In genomic region chrX:153887385-153887784, GRCh38 we compare ENCODE assay signal across 26 cellular contexts. TPM values are rescaled to one million over a fixed set of nuclear protein-coding genes. Genes with fewer than 3 reads are reported as not detected.
DNase-seq lines count a peak whose midpoint lies in the region; FAIRE-seq and TF ChIP-seq lines count a peak whose summit lies in the region.
"Had no signal": no experiment of that assay in that cellular context is flagged by ENCODE, and none has a peak within 500 bp of the region (broad histone marks: within the 10 kb centered on the region; RNA-seq: fewer than 3 reads in every experiment).

No MANE protein-coding gene starts in this region.

- H3K4me1 ChIP-seq in endothelial cell of umbilical vein (ENCODE audit: control insufficient read depth, extremely low read depth, insufficient read depth, low read length) (no peaks in the 10 kb centered on the region), neural progenitor cell (peaks cover 6% of the 10 kb centered on the region)
- H3K4me1 ChIP-seq: adrenal gland, upper lobe of right lung had no signal

- peaks cover 25% of the 10 kb centered on the region for H3K9me3 Mint-ChIP-seq in neural progenitor cell
- H3K9me3 Mint-ChIP-seq: activated CD8-positive, alpha-beta T cell treated with anti-CD3 and anti-CD28 coated beads for 36 hours; activated naive CD4-positive, alpha-beta T cell treated with anti-CD3 and anti-CD28 coated beads for 36 hours; stimulated activated memory B cell treated with anti-CD40 and anti-IgM and Interleukin-4, amounts not matched to agents 10 μg/mL and 1 μg/mL and 100 μg/mL, for 72 hours had no signal

- no peak for TF ChIP-seq POLR2A in endothelial cell of umbilical vein (IDR thresholded peaks at IDR 0.05; ENCODE audit: low read depth, low read length)

- H2AFZ ChIP-seq in endothelial cell of umbilical vein (ENCODE audit: low read depth, low read length): no peak overlapping the region
- no peak overlapping the region for H2AFZ ChIP-seq in neural progenitor cell (replicated peaks)

- H4K20me1 ChIP-seq in endothelial cell of umbilical vein (replicated peaks; ENCODE audit: control insufficient read depth, extremely low read depth, insufficient read depth, low read length) (no peaks in the 10 kb centered on the region), neural progenitor cell (ENCODE audit: low read depth) (no peaks in the 10 kb centered on the region)

- CTCF ChIA-PET in endothelial cell of umbilical vein (lab: Charles Lee): no interaction called here

- H3K9me1 ChIP-seq in endothelial cell of umbilical vein (replicated peaks; ENCODE audit: control insufficient read depth, extremely low read depth, insufficient read depth, low read length): no peaks in the 10 kb centered on the region

- DNase-seq in M059J (ENCODE audit: low read depth) (peak; percentile 80), endothelial cell of umbilical vein (ENCODE audit: low read depth, low spot score) (no peak), neural progenitor cell (ENCODE audit: low spot score) (no peak), hippocampal formation (lab: John Stamatoyannopoulos, UW) (no peak)
- DNase-seq in activated CD8-positive, alpha-beta memory T cell treated with anti-CD3 and anti-CD28 coated beads for 24 hours: no peak
- DNase-seq: activated CD4-positive, alpha-beta T cell treated with anti-CD3 and anti-CD28 coated beads for 1 hour; activated CD8-positive, alpha-beta T cell treated with anti-CD3 and anti-CD28 coated beads for 36 hours; activated naive CD4-positive, alpha-beta T cell treated with anti-CD3 and anti-CD28 coated beads for 36 hours; adrenal gland; body of pancreas; C1 segment of cervical spinal cord; DMS153; dorsolateral prefrontal cortex; left cardiac atrium; NCI-H1417; NCI-H2029 treated with DMSO at 0.1 percent for 48 hours; NCI-H526 treated with DMSO at 0.1 percent for 48 hours; Right ventricle myocardium superior; substantia nigra; upper lobe of right lung had no signal

- H3K4me2 ChIP-seq in endothelial cell of umbilical vein (ENCODE audit: insufficient read depth, low read length) (no peak overlapping the region), neural progenitor cell (no peak overlapping the region)

- H3K9ac ChIP-seq in endothelial cell of umbilical vein (replicated peaks; ENCODE audit: extremely low read depth, insufficient read depth, low read length): no peak overlapping the region
- no peak overlapping the region for H3K9ac ChIP-seq in neural progenitor cell

- peaks cover 2% of the 10 kb centered on the region for H3K36me3 Mint-ChIP-seq in neural progenitor cell
- H3K36me3 Mint-ChIP-seq: stimulated activated memory B cell treated with anti-CD40 and anti-IgM and Interleukin-4, amounts not matched to agents 10 μg/mL and 1 μg/mL and 100 μg/mL, for 72 hours had no signal

- FAIRE-seq in endothelial cell of umbilical vein (lab: Jason Lieb, UNC): no peak
- FAIRE-seq: frontal cortex had no signal

- no peak overlapping the region for H3K27ac Mint-ChIP-seq in neural progenitor cell
- H3K27ac Mint-ChIP-seq: activated CD8-positive, alpha-beta T cell treated with anti-CD3 and anti-CD28 coated beads for 36 hours; activated naive CD4-positive, alpha-beta T cell treated with anti-CD3 and anti-CD28 coated beads for 36 hours; stimulated activated memory B cell treated with anti-CD40 and anti-IgM and Interleukin-4, amounts not matched to agents 10 μg/mL and 1 μg/mL and 100 μg/mL, for 72 hours had no signal

- no peak overlapping the region for H3K27ac ChIP-seq in endothelial cell of umbilical vein (ENCODE audit: insufficient read depth, low read depth, low read length)
- H3K27ac ChIP-seq in neural progenitor cell: no peak overlapping the region
- H3K27ac ChIP-seq: adrenal gland, body of pancreas, skin epidermis, upper lobe of right lung had no signal

- no peaks in the 10 kb centered on the region for H3K79me2 ChIP-seq in endothelial cell of umbilical vein (ENCODE audit: control insufficient read depth, insufficient read depth, low read length)
- H3K79me2 ChIP-seq in neural progenitor cell (ENCODE audit: low read depth): no peaks in the 10 kb centered on the region

- peaks cover 23% of the 10 kb centered on the region for H3K27me3 Mint-ChIP-seq in neural progenitor cell (ENCODE audit: insufficient read depth, low read depth)
- H3K27me3 Mint-ChIP-seq: stimulated activated memory B cell treated with anti-CD40 and anti-IgM and Interleukin-4, amounts not matched to agents 10 μg/mL and 1 μg/mL and 100 μg/mL, for 72 hours had no signal

- intact Hi-C loops in endothelial cell of umbilical vein (cut with micrococcal nuclease): loop anchor here (10.0 kb wide), 1 partner anchor 73 kb away; no protein-coding TSS in a partner anchor

- TF ChIP-seq CTCF in endothelial cell of umbilical vein (IDR thresholded peaks at IDR 0.05; ENCODE audit: extremely low read depth in 1 of 2, insufficient read depth in 1 of 2, low read depth in 1 of 2, low read length in 2 of 2): no peak
- TF ChIP-seq CTCF in neural progenitor cell (IDR thresholded peaks at IDR 0.05): no peak

- POLR2A ChIA-PET in endothelial cell of umbilical vein (lab: Charles Lee): no interaction called here

- H3K4me3 ChIP-seq in endothelial cell of umbilical vein (replicated peaks in 1 of 3; ENCODE audit: insufficient read depth in 1 of 3, low read depth in 1 of 3, low read length in 3 of 3): no peak overlapping the region
- H3K4me3 ChIP-seq in neural progenitor cell: no peak overlapping the region
- H3K4me3 ChIP-seq: adrenal gland, body of pancreas, HAP-1, skin epidermis, upper lobe of right lung had no signal

- BruUV-seq in endothelial cell of umbilical vein (replicated peaks; lab: Mats Ljungman, UMichigan): no TSS peak

- peak overlapping the region; percentile 18 for H3K4me3 Mint-ChIP-seq in neural progenitor cell
- H3K4me3 Mint-ChIP-seq: activated CD8-positive, alpha-beta T cell treated with anti-CD3 and anti-CD28 coated beads for 36 hours; activated naive CD4-positive, alpha-beta T cell treated with anti-CD3 and anti-CD28 coated beads for 36 hours had no signal

- dilution Hi-C loops in endothelial cell of umbilical vein (cut with MboI; ENCODE audit: extremely low pct_ligation_motif_present, low sequenced_read_pairs): no loop called here

- H3K9me3 ChIP-seq in endothelial cell of umbilical vein (replicated peaks; ENCODE audit: control insufficient read depth, insufficient read depth, low read length) (no peaks in the 10 kb centered on the region), neural progenitor cell (ENCODE audit: low read depth) (no peaks in the 10 kb centered on the region)
- H3K9me3 ChIP-seq: adrenal gland, body of pancreas, HAP-1, upper lobe of right lung had no signal

- no peaks in the 10 kb centered on the region for H3F3A ChIP-seq in neural progenitor cell (ENCODE audit: low read depth)

- H3K27me3 ChIP-seq in endothelial cell of umbilical vein (ENCODE audit: control insufficient read depth in 2 of 2, insufficient read depth in 2 of 2, low read length in 2 of 2) (peaks cover 28 to 32% of the 10 kb centered on the region in 2 experiments), neural progenitor cell (peaks cover 53% of the 10 kb centered on the region)

- H3K36me3 ChIP-seq in endothelial cell of umbilical vein (ENCODE audit: control insufficient read depth in 2 of 2, extremely low read depth in 1 of 2, insufficient read depth in 2 of 2, low read length in 2 of 2) (no peaks in the 10 kb centered on the region), neural progenitor cell (no peaks in the 10 kb centered on the region)
- H3K36me3 ChIP-seq: adrenal gland, HAP-1, upper lobe of right lung had no signal

- H3K4me1 Mint-ChIP-seq in neural progenitor cell: peaks cover 12% of the 10 kb centered on the region

RNA-seq across cellular contexts. Expression of gene L1CAM, which starts 1.4 kb away (rescaled TPM):
- total RNA-seq in M059J (2014; rRNA removed; shearing (Covaris generic)): 186 and 313 TPM in 2 replicates
- total RNA-seq in endothelial cell of umbilical vein: not detected in 2 replicates
- polyA plus RNA-seq in endothelial cell of umbilical vein: 0.01 and 0.02 TPM in 2 replicates
- 0.07 and 0.08 TPM in 2 replicates for polyA plus RNA-seq in endothelial cell of umbilical vein (2011; cell fraction: cytosol; rRNA removed)
- polyA plus RNA-seq in endothelial cell of umbilical vein (2011; cell fraction: nucleus; rRNA removed): 0.08 TPM in 1 of 2 replicates, not detected in the other
- polyA plus RNA-seq in endothelial cell of umbilical vein (2012): 0.14 and 0.16 TPM in 2 replicates
- polyA minus RNA-seq in endothelial cell of umbilical vein: 0.11 TPM in 1 of 2 replicates, not detected in the other
- 100 TPM for polyA minus RNA-seq in endothelial cell of umbilical vein (2011; cell fraction: cytosol; rRNA and poly(A)+ RNA removed)
- polyA minus RNA-seq in endothelial cell of umbilical vein (2011; cell fraction: nucleus; rRNA and poly(A)+ RNA removed): 0.10 and 0.43 TPM in 2 replicates
- 0.49 and 1.7 TPM in 2 replicates for total RNA-seq in neural progenitor cell (ENCODE audit: low replicate concordance)

RNA-seq across cellular contexts. Expression of gene AVPR2, which starts 17.1 kb away (rescaled TPM):
- total RNA-seq in M059J (2014; rRNA removed; shearing (Covaris generic)): 1.9 and 2.7 TPM in 2 replicates
- total RNA-seq in endothelial cell of umbilical vein (not detected in 2 replicates), neural progenitor cell (ENCODE audit: low replicate concordance) (not detected in 2 replicates)
- polyA plus RNA-seq in endothelial cell of umbilical vein: not detected in 2 replicates
- polyA plus RNA-seq in endothelial cell of umbilical vein (2011; cell fraction: cytosol; rRNA removed): not detected in 2 replicates
- polyA plus RNA-seq in endothelial cell of umbilical vein (2011; cell fraction: nucleus; rRNA removed): not detected in 2 replicates
- polyA plus RNA-seq in endothelial cell of umbilical vein (2012): not detected in 2 replicates
- not detected in 2 replicates for polyA minus RNA-seq in endothelial cell of umbilical vein
- polyA minus RNA-seq in endothelial cell of umbilical vein (2011; cell fraction: cytosol; rRNA and poly(A)+ RNA removed): not detected
- polyA minus RNA-seq in endothelial cell of umbilical vein (2011; cell fraction: nucleus; rRNA and poly(A)+ RNA removed): not detected in 2 replicates
- total RNA-seq: activated CD8-positive, alpha-beta T cell treated with anti-CD3 and anti-CD28 coated beads for 36 hours; activated naive CD4-positive, alpha-beta T cell treated with anti-CD3 and anti-CD28 coated beads for 36 hours; cerebellum; frontal cortex; T-helper 2 cell treated with Interferon-gamma antibody and Interleukin-4, amounts not matched to agents 100 ng/mL and 5 ng/mL, for 36 hours had no signal

RNA-seq across cellular contexts. Expression of gene ARHGAP4, which starts 38.7 kb away (rescaled TPM):
- total RNA-seq in M059J (2014; rRNA removed; shearing (Covaris generic)): 3.1 and 6.1 TPM in 2 replicates
- total RNA-seq in endothelial cell of umbilical vein (31.9 and 33.3 TPM in 2 replicates), neural progenitor cell (ENCODE audit: low replicate concordance) (5.1 and 17.9 TPM in 2 replicates)
- polyA plus RNA-seq in endothelial cell of umbilical vein: 20.9 and 24.5 TPM in 2 replicates
- 8.0 and 11.2 TPM in 2 replicates for polyA plus RNA-seq in endothelial cell of umbilical vein (2011; cell fraction: cytosol; rRNA removed)
- polyA plus RNA-seq in endothelial cell of umbilical vein (2011; cell fraction: nucleus; rRNA removed): 100 and 121 TPM in 2 replicates
- polyA plus RNA-seq in endothelial cell of umbilical vein (2012): 8.5 and 13.1 TPM in 2 replicates
- polyA minus RNA-seq in endothelial cell of umbilical vein: 9.0 and 20.8 TPM in 2 replicates
- not detected for polyA minus RNA-seq in endothelial cell of umbilical vein (2011; cell fraction: cytosol; rRNA and poly(A)+ RNA removed)
- 24.9 and 33.5 TPM in 2 replicates for polyA minus RNA-seq in endothelial cell of umbilical vein (2011; cell fraction: nucleus; rRNA and poly(A)+ RNA removed)

RNA-seq across cellular contexts. Expression of gene NAA10, which starts 47.5 kb away (rescaled TPM):
- 285 and 384 TPM in 2 replicates for total RNA-seq in M059J (2014; rRNA removed; shearing (Covaris generic))
- total RNA-seq in endothelial cell of umbilical vein (143 and 144 TPM in 2 replicates), neural progenitor cell (ENCODE audit: low replicate concordance) (55.5 and 113 TPM in 2 replicates)
- polyA plus RNA-seq in endothelial cell of umbilical vein: 141 and 169 TPM in 2 replicates
- polyA plus RNA-seq in endothelial cell of umbilical vein (2011; cell fraction: cytosol; rRNA removed): 183 and 186 TPM in 2 replicates
- polyA plus RNA-seq in endothelial cell of umbilical vein (2011; cell fraction: nucleus; rRNA removed): 181 and 188 TPM in 2 replicates
- polyA plus RNA-seq in endothelial cell of umbilical vein (2012): 142 and 148 TPM in 2 replicates
- 53.2 and 57.4 TPM in 2 replicates for polyA minus RNA-seq in endothelial cell of umbilical vein
- polyA minus RNA-seq in endothelial cell of umbilical vein (2011; cell fraction: cytosol; rRNA and poly(A)+ RNA removed): 62.0 TPM
- 30.4 and 32.5 TPM in 2 replicates for polyA minus RNA-seq in endothelial cell of umbilical vein (2011; cell fraction: nucleus; rRNA and poly(A)+ RNA removed)

RNA-seq across cellular contexts. Expression of gene PDZD4, which starts 57.0 kb away (rescaled TPM):
- total RNA-seq in M059J (2014; rRNA removed; shearing (Covaris generic)): 1.9 and 2.7 TPM in 2 replicates
- 0.09 TPM in 2 replicates for total RNA-seq in endothelial cell of umbilical vein
- 0.07 and 0.08 TPM in 2 replicates for polyA plus RNA-seq in endothelial cell of umbilical vein
- 0.06 and 0.13 TPM in 2 replicates for polyA plus RNA-seq in endothelial cell of umbilical vein (2011; cell fraction: cytosol; rRNA removed)
- polyA plus RNA-seq in endothelial cell of umbilical vein (2011; cell fraction: nucleus; rRNA removed): 0.36 and 0.41 TPM in 2 replicates
- 0.22 TPM in 1 of 2 replicates, not detected in the other for polyA plus RNA-seq in endothelial cell of umbilical vein (2012)
- 0.04 and 0.12 TPM in 2 replicates for polyA minus RNA-seq in endothelial cell of umbilical vein
- polyA minus RNA-seq in endothelial cell of umbilical vein (2011; cell fraction: cytosol; rRNA and poly(A)+ RNA removed): not detected
- polyA minus RNA-seq in endothelial cell of umbilical vein (2011; cell fraction: nucleus; rRNA and poly(A)+ RNA removed): not detected in 2 replicates
- 1.9 and 5.2 TPM in 2 replicates for total RNA-seq in neural progenitor cell (ENCODE audit: low replicate concordance)

Comparison
In these comparisons a context has a peak if more than half of its experiments do, and no peak if none do; other contexts are left out.
1. RNA of gene L1CAM, which starts 1.4 kb away (total RNA-seq): 186 to 313 TPM in M059J; 0.49 to 1.7 TPM in neural progenitor cell and not detected in endothelial cell of umbilical vein; every median in the first group is over 10 times any median in the second.